14 cellular contexts compared by ENCODE assay signal in the genomic region with DNA sequence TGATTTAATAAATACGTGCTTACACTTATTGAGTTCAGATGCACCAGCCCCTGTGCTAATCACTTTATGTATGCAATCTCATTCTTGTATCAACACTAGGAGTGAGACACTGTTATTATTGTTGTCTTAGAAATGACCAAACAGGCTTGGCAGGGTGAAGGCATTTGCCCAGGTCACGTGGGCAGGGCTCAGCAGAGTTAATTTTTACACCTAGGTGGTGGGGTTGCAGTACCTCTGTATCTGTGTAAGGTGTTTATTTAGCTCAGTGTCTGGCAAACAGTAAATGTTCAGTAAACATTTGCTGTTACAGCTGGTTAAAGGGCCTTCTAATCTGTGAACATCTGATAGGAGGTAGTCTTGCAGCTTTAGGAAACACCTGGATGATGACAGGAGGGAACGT.
A peak's percentile ranks its signal among the peaks of the same experiment; 100 is the strongest.
DNase-seq lines count a peak whose midpoint lies in the region; ATAC-seq lines count a peak whose summit lies in the region.
"Had no signal": no experiment of that assay in that cellular context is flagged by ENCODE, and none has a peak within 500 bp of the region (broad histone marks: within the 10 kb centered on the region; RNA-seq: fewer than 3 reads in every experiment).

No MANE protein-coding gene starts in this region.

- no peak overlapping the region for H3K4ac ChIP-seq in trophoblast cell (ENCODE audit: low read depth, low read length)

- H2BK120ac ChIP-seq in trophoblast cell (ENCODE audit: insufficient read depth, low read length, poor library complexity) = no peak overlapping the region

- no CpG with 5 or more reads among the region's 3 CpGs for WGBS in trophoblast cell (ENCODE audit: extremely low coverage, insufficient coverage, insufficient read length)

- H3K4me2 ChIP-seq in trophoblast cell (ENCODE audit: low read length) = peak overlapping the region; percentile 11

- H3K4me3 ChIP-seq in trophoblast cell (ENCODE audit: low read depth, low read length) = no peak overlapping the region
- H3K4me3 ChIP-seq: right atrium auricular region had no signal

- no peak overlapping the region for H3K18ac ChIP-seq in trophoblast cell (ENCODE audit: low read length)

- H4K8ac ChIP-seq in trophoblast cell (ENCODE audit: low read depth, low read length) = no peak overlapping the region

- no peaks in the 10 kb centered on the region for H3K27me3 ChIP-seq in trophoblast cell (ENCODE audit: insufficient read depth, low read length)
- H3K27me3 ChIP-seq: right atrium auricular region had no signal

- H3K9me3 ChIP-seq in trophoblast cell (ENCODE audit: insufficient read depth, low read depth, low read length) = no peaks in the 10 kb centered on the region
- H3K9me3 ChIP-seq: right atrium auricular region had no signal

- peaks cover 2% of the 10 kb centered on the region for H3K79me2 ChIP-seq in trophoblast cell (ENCODE audit: control insufficient read depth, insufficient read depth, low read length, poor library complexity)

- no peak overlapping the region for H2AFZ ChIP-seq in trophoblast cell (ENCODE audit: insufficient read depth, low read length, poor library complexity)

- H3K14ac ChIP-seq in trophoblast cell (ENCODE audit: low read length) = no peak overlapping the region

- ATAC-seq in esophagus mucosa (peak; percentile 59), GM21723 (IDR thresholded peaks at IDR 0.05; ENCODE audit: unreplicated experiment) (no peak), GM18873 (IDR thresholded peaks at IDR 0.05; ENCODE audit: low FRiP score, unreplicated experiment) (no peak)
- ATAC-seq: activated CD8-positive, alpha-beta memory T cell treated with anti-CD3 and anti-CD28 coated beads, Interleukin-2, amount 10 ng/mL, durations not matched to agents 7 days and 5 days; naive thymus-derived CD8-positive, alpha-beta T cell had no signal

- no peak overlapping the region for H2BK12ac ChIP-seq in trophoblast cell (ENCODE audit: low read length)

- peak; percentile 68 for DNase-seq in DMS53 treated with DMSO at 0.1 percent for 48 hours (lab: John Stamatoyannopoulos, UW; ENCODE audit: unreplicated experiment)
- peak; percentile 67 for DNase-seq in NCI-H460 (ENCODE audit: extremely low read depth, low read depth)
- peak; percentile 8 to 40 for DNase-seq in trophoblast cell
- no peak for DNase-seq in hepatic stellate cell (ENCODE audit: low spot score)
- no peak for DNase-seq in COLO829 (ENCODE audit: low spot score)
- DNase-seq: activated CD8-positive, alpha-beta memory T cell treated with anti-CD3 and anti-CD28 coated beads, Interleukin-2, amount 10 ng/mL, durations not matched to agents 7 days and 5 days; naive thymus-derived CD8-positive, alpha-beta T cell; NCI-H524; stimulated activated CD4-positive, alpha-beta T cell treated with anti-CD3 and anti-CD28 coated beads, Interleukin-2, amount 100 ng/mL, for 24 hours; T-helper 1 cell had no signal

- peaks cover 2% of the 10 kb centered on the region for H3K79me1 ChIP-seq in trophoblast cell (ENCODE audit: low read length)

- no peak overlapping the region for H4K12ac ChIP-seq in trophoblast cell (ENCODE audit: low read depth, low read length)

- H2AK5ac ChIP-seq in trophoblast cell (ENCODE audit: low read length) = no peak overlapping the region

- H3K4me1 ChIP-seq in trophoblast cell (ENCODE audit: control insufficient read depth in 1 of 2, insufficient read depth in 2 of 2, low read length in 2 of 2) = peaks cover 7 to 10% of the 10 kb centered on the region in 2 experiments
- H3K4me1 ChIP-seq: right atrium auricular region had no signal

- H2BK5ac ChIP-seq in trophoblast cell (ENCODE audit: low read depth, low read length, poor library complexity) = no peak overlapping the region

- no peak overlapping the region for H3K23ac ChIP-seq in trophoblast cell (ENCODE audit: low read length)

- H3K27ac ChIP-seq in trophoblast cell (ENCODE audit: low read depth, low read length) = no peak overlapping the region
- H3K27ac ChIP-seq: right atrium auricular region had no signal

- no peak overlapping the region for H4K91ac ChIP-seq in trophoblast cell (ENCODE audit: low read depth, low read length)

- H3K36me3 ChIP-seq in trophoblast cell (ENCODE audit: control insufficient read depth in 1 of 2, insufficient read depth in 2 of 2, low read length in 2 of 2) = no peaks in the 10 kb centered on the region
- H3K36me3 ChIP-seq: right atrium auricular region had no signal

- H3K9ac ChIP-seq in trophoblast cell (ENCODE audit: low read length) = no peak overlapping the region

Comparison
In these comparisons a context has a peak if more than half of its experiments do, and no peak if none do; other contexts are left out.
1. DNase-seq: peak in DMS53 treated with DMSO at 0.1 percent for 48 hours (single experiment), NCI-H460 (single experiment) and trophoblast cell (2 of 2); none in hepatic stellate cell (single experiment) and COLO829 (single experiment).